25 cellular contexts compared by ENCODE assay signal in genomic region chrX:119589810-119590209, GRCh38.
"Had no signal": no experiment of that assay in that cellular context is flagged by ENCODE, and none has a peak within 500 bp of the region (broad histone marks: within the 10 kb centered on the region; RNA-seq: fewer than 3 reads in every experiment).

No MANE protein-coding gene starts in this region.

- H3K27me3 ChIP-seq: MG63, SJSA1 had no signal

- H3K9me3 ChIP-seq: MG63, SJSA1 had no signal

- H3K4me3 ChIP-seq: MG63, SJSA1 had no signal

- H3K4me1 Mint-ChIP-seq: brain had no signal

- H3K27me3 Mint-ChIP-seq: activated CD8-positive, alpha-beta T cell treated with anti-CD3 and anti-CD28 coated beads for 36 hours; activated naive CD4-positive, alpha-beta T cell treated with anti-CD3 and anti-CD28 coated beads, Interleukin-2, amount 50 U/mL, for 24 hours had no signal

- FAIRE-seq: RCC 7860 had no signal

- H3K4me3 Mint-ChIP-seq: activated CD8-positive, alpha-beta T cell treated with anti-CD3 and anti-CD28 coated beads for 36 hours; activated naive CD4-positive, alpha-beta T cell treated with anti-CD3 and anti-CD28 coated beads, Interleukin-2, amount 50 U/mL, for 24 hours; activated T-helper 1 cell treated with anti-CD3 and anti-CD28 coated beads, Interleukin-12 subunit alpha, Interleukin-12 subunit beta, Interleukin-2, Interleukin-4 antibody, amounts not matched to agents 30 ng/mL and 10 ng/mL and 1 ng/mL, durations not matched to agents 14 hours and 24 hours and 36 hours; brain; T-helper 1 cell treated with Interleukin-12 subunit alpha and Interleukin-12 subunit beta and Interleukin-4 antibody, amounts not matched to agents 30 μg/mL and 1 μg/mL, for 36 hours had no signal

- H3K4me1 ChIP-seq: SJSA1 had no signal

- H3K27ac Mint-ChIP-seq: activated CD8-positive, alpha-beta T cell treated with anti-CD3 and anti-CD28 coated beads for 36 hours; activated naive CD4-positive, alpha-beta T cell treated with anti-CD3 and anti-CD28 coated beads, Interleukin-2, amount 50 U/mL, for 24 hours; activated T-helper 1 cell treated with anti-CD3 and anti-CD28 coated beads, Interleukin-12 subunit alpha, Interleukin-12 subunit beta, Interleukin-2, Interleukin-4 antibody, amounts not matched to agents 30 ng/mL and 10 ng/mL and 1 ng/mL, durations not matched to agents 14 hours and 24 hours and 36 hours; T-helper 1 cell treated with Interleukin-12 subunit alpha and Interleukin-12 subunit beta and Interleukin-4 antibody, amounts not matched to agents 30 μg/mL and 1 μg/mL, for 36 hours had no signal

- H3K9ac ChIP-seq: KMS-11 had no signal

- H3K4me2 ChIP-seq: KMS-11 had no signal

- H3K27ac ChIP-seq: KMS-11, SJSA1 had no signal

- ATAC-seq: activated CD4-positive, CD25-positive, alpha-beta regulatory T cell treated with anti-CD3 and anti-CD28 coated beads, Interleukin-2, amount 50 U/mL, for 24 hours; activated CD8-positive, alpha-beta T cell treated with anti-CD3 and anti-CD28 coated beads for 36 hours; SK-N-SH treated with all-trans-retinoic acid at 6 μM for 48 hours had no signal

- DNase-seq: activated CD4-positive, alpha-beta T cell treated with anti-CD3 and anti-CD28 coated beads for 4 hours; activated CD8-positive, alpha-beta memory T cell treated with anti-CD3 and anti-CD28 coated beads, Interleukin-2, amount 50 U/mL, for 4 hours; activated CD8-positive, alpha-beta T cell treated with anti-CD3 and anti-CD28 coated beads for 36 hours; activated effector memory CD4-positive, alpha-beta T cell treated with Interleukin-2 at 50 U/mL for 16 hours; activated naive CD4-positive, alpha-beta T cell; amygdala; MG63; NCI-H1105; NCI-H1436; NCI-H1694 treated with DMSO at 0.1 percent for 48 hours; NCI-H2029 treated with DMSO at 0.1 percent for 48 hours; NCI-H510A treated with DMSO at 0.1 percent for 48 hours; NCI-H69; NK-92 treated with Interleukin-12 subunit alpha and Interleukin-12 subunit beta, amount 100 ng/mL, for 24 hours; OCI-M1; SHP77 had no signal

- H3K9me3 Mint-ChIP-seq: activated CD8-positive, alpha-beta T cell treated with anti-CD3 and anti-CD28 coated beads for 36 hours; activated naive CD4-positive, alpha-beta T cell treated with anti-CD3 and anti-CD28 coated beads, Interleukin-2, amount 50 U/mL, for 24 hours; activated T-helper 1 cell treated with anti-CD3 and anti-CD28 coated beads, Interleukin-12 subunit alpha, Interleukin-12 subunit beta, Interleukin-2, Interleukin-4 antibody, amounts not matched to agents 30 ng/mL and 10 ng/mL and 1 ng/mL, durations not matched to agents 14 hours and 24 hours and 36 hours; T-helper 1 cell treated with Interleukin-12 subunit alpha and Interleukin-12 subunit beta and Interleukin-4 antibody, amounts not matched to agents 30 μg/mL and 1 μg/mL, for 36 hours had no signal
